18 cellular contexts compared by ENCODE assay signal in the genomic region with DNA sequence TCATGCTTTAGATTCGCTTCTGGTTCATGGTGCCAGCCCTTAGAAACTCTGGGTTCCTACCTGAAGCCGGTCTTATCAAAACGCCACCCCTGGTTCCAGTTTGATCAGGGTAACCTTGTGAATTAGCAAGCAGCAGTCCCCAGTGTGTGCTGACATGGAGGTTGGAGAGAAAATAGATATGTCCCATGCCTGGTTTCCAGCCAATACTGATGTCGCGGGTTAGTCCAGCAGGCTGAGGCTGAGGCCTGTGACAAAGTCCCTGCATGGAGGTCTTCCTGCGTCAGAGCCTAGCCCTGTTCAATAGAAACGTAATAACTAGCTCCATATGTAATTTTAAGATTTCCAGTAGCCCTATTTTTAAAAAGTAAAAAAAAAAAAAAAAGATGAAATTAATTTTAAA. TPM values are rescaled to one million over a fixed set of nuclear protein-coding genes. Genes with fewer than 3 reads are reported as not detected.
A peak's percentile ranks its signal among the peaks of the same experiment; 100 is the strongest.
DNase-seq lines count a peak whose midpoint lies in the region; ATAC-seq and TF ChIP-seq lines count a peak whose summit lies in the region.
"Had no signal": no experiment of that assay in that cellular context is flagged by ENCODE, and none has a peak within 500 bp of the region (broad histone marks: within the 10 kb centered on the region; RNA-seq: fewer than 3 reads in every experiment).

No MANE protein-coding gene starts in this region.

- DNase-seq in activated T-cell treated with anti-CD3 and anti-CD28 coated beads, Interleukin-2, amount 50 U/mL, for 24 hours, result no peak
- no peak for DNase-seq in activated T-cell treated with anti-CD3 and anti-CD28 coated beads, Interleukin-2, amount 50 U/mL, for 48 hours
- no peak for DNase-seq in CD8-positive, alpha-beta memory T cell
- DNase-seq in naive thymus-derived CD8-positive, alpha-beta T cell, result no peak
- no peak for DNase-seq in spleen
- DNase-seq: aorta; Caco-2; KG1; naive B cell; NCI-H1417 treated with DMSO at 0.1 percent for 48 hours; stimulated activated CD4-positive, alpha-beta T cell treated with anti-CD3 and anti-CD28 coated beads, Interleukin-12 subunit alpha, Interleukin-12 subunit beta, amount 100 ng/mL, for 4 hours; WERI-Rb-1 had no signal

- CTCF ChIA-PET in CD8-positive, alpha-beta memory T cell (lab: Charles Lee), result interaction anchor here (0.8 to 2.6 kb wide), 9 partner anchors 12 to 87 kb away, joined by 3 to 8 read pairs (median 4); no protein-coding TSS in a partner anchor

- no peaks in the 10 kb centered on the region for H3K27me3 ChIP-seq in CD8-positive, alpha-beta memory T cell (ENCODE audit: insufficient read depth, low read length, poor library complexity, severe bottlenecking)
- H3K27me3 ChIP-seq in spleen (replicated peaks in 1 of 7), result no peaks in the 10 kb centered on the region
- H3K27me3 ChIP-seq: gastroesophageal sphincter had no signal

- 87 to 97% (median 91%) methylated on average over 7 of the region's 7 CpGs for WGBS in spleen, 5 donors

- H3K36me3 Mint-ChIP-seq in activated T-cell treated with anti-CD3 and anti-CD28 coated beads, Interleukin-2, amount 50 U/mL, for 24 hours (ENCODE audit: low read depth), result peaks cover 95% of the 10 kb centered on the region
- peaks cover 4 to 77% (median 15%) of the 10 kb centered on the region in 3 donors for H3K36me3 Mint-ChIP-seq in CD8-positive, alpha-beta memory T cell
- peaks cover 99% of the 10 kb centered on the region for H3K36me3 Mint-ChIP-seq in activated T-helper 17 cell treated with anti-CD3 and anti-CD28 coated beads, Interleukin-2, amount 50 U/mL, for 72 hours (ENCODE audit: low read depth)
- peaks cover 7 to 70% (median 25%) of the 10 kb centered on the region in 3 donors for H3K36me3 Mint-ChIP-seq in naive thymus-derived CD8-positive, alpha-beta T cell

- no peak for ATAC-seq in activated T-helper 17 cell treated with anti-CD3 and anti-CD28 coated beads, Interleukin-2, amount 50 U/mL, for 72 hours (replicated peaks)
- no peak for ATAC-seq in naive thymus-derived CD8-positive, alpha-beta T cell
- ATAC-seq in GM21390 (IDR thresholded peaks at IDR 0.05; ENCODE audit: unreplicated experiment) (no peak), HG03135 (IDR thresholded peaks at IDR 0.05; ENCODE audit: unreplicated experiment) (no peak)
- ATAC-seq: gastroesophageal sphincter, GM23338 had no signal

- H3K4me3 Mint-ChIP-seq in activated T-cell treated with anti-CD3 and anti-CD28 coated beads, Interleukin-2, amount 50 U/mL, for 24 hours, result no peak overlapping the region
- peak overlapping the region in 2 of 7 donors; percentile 38 to 52 for H3K4me3 Mint-ChIP-seq in CD8-positive, alpha-beta memory T cell
- H3K4me3 Mint-ChIP-seq in activated T-helper 17 cell treated with anti-CD3 and anti-CD28 coated beads, Interleukin-2, amount 50 U/mL, for 72 hours, result peak overlapping the region; percentile 69
- peak overlapping the region in 2 of 10 donors; percentile 42 to 74 for H3K4me3 Mint-ChIP-seq in naive thymus-derived CD8-positive, alpha-beta T cell
- H3K4me3 Mint-ChIP-seq: GM23338 had no signal

- no peak overlapping the region for H3K4me3 ChIP-seq in CD8-positive, alpha-beta memory T cell (ENCODE audit: low read length)
- H3K4me3 ChIP-seq in spleen, result no peak overlapping the region
- H3K4me3 ChIP-seq: gastroesophageal sphincter, GM23338, prostate gland had no signal

- no peak overlapping the region for H3K27ac ChIP-seq in CD8-positive, alpha-beta memory T cell (ENCODE audit: low read depth, low read length)
- peak overlapping the region in 4 of 8 donors; percentile 6 to 79 (median 70) for H3K27ac ChIP-seq in spleen
- H3K27ac ChIP-seq: gastroesophageal sphincter, prostate gland, WERI-Rb-1 had no signal

- H3K4me1 Mint-ChIP-seq in activated T-cell treated with anti-CD3 and anti-CD28 coated beads, Interleukin-2, amount 50 U/mL, for 24 hours (ENCODE audit: low read depth), result peaks cover 66% of the 10 kb centered on the region
- peaks cover 38 to 54% (median 54%) of the 10 kb centered on the region in 3 donors for H3K4me1 Mint-ChIP-seq in CD8-positive, alpha-beta memory T cell
- peaks cover 40% of the 10 kb centered on the region for H3K4me1 Mint-ChIP-seq in activated T-helper 17 cell treated with anti-CD3 and anti-CD28 coated beads, Interleukin-2, amount 50 U/mL, for 72 hours
- peaks cover 15 to 44% (median 40%) of the 10 kb centered on the region in 4 donors for H3K4me1 Mint-ChIP-seq in naive thymus-derived CD8-positive, alpha-beta T cell

- peaks cover 33% of the 10 kb centered on the region for H3K36me3 ChIP-seq in CD8-positive, alpha-beta memory T cell (ENCODE audit: insufficient read depth, low read length)
- H3K36me3 ChIP-seq in spleen, result peaks cover 0 to 68% (median 29%) of the 10 kb centered on the region in 6 donors
- H3K36me3 ChIP-seq: prostate gland had no signal

- no peak for TF ChIP-seq CTCF in spleen (IDR thresholded peaks at IDR 0.05 in 8 of 11, conservative IDR thresholded peaks at IDR 0.05 in 3 of 11)

- no peak for TF ChIP-seq POLR2A in spleen (IDR thresholded peaks at IDR 0.05)

- POLR2A ChIA-PET in CD8-positive, alpha-beta memory T cell (lab: Charles Lee), result interaction anchor here (0.7 to 1.5 kb wide), 4 partner anchors 12 to 31 kb away, joined by 4 to 5 read pairs (median 4); partner anchors contain the start of gene LPIN1
- POLR2A ChIA-PET in naive thymus-derived CD8-positive, alpha-beta T cell (lab: Charles Lee), result interaction anchor here (0.9 to 1.5 kb wide), 3 partner anchors 21 to 646 kb away, joined by 3 to 6 read pairs (median 4); no protein-coding TSS in a partner anchor

- H3K27me3 Mint-ChIP-seq in activated T-cell treated with anti-CD3 and anti-CD28 coated beads, Interleukin-2, amount 50 U/mL, for 24 hours, result no peaks in the 10 kb centered on the region
- H3K27me3 Mint-ChIP-seq in CD8-positive, alpha-beta memory T cell, result no peaks in the 10 kb centered on the region
- no peaks in the 10 kb centered on the region for H3K27me3 Mint-ChIP-seq in activated T-helper 17 cell treated with anti-CD3 and anti-CD28 coated beads, Interleukin-2, amount 50 U/mL, for 72 hours
- no peaks in the 10 kb centered on the region for H3K27me3 Mint-ChIP-seq in naive thymus-derived CD8-positive, alpha-beta T cell
- H3K27me3 Mint-ChIP-seq: naive B cell had no signal

- H3K9me3 Mint-ChIP-seq in activated T-cell treated with anti-CD3 and anti-CD28 coated beads, Interleukin-2, amount 50 U/mL, for 24 hours, result no peaks in the 10 kb centered on the region
- no peaks in the 10 kb centered on the region for H3K9me3 Mint-ChIP-seq in CD8-positive, alpha-beta memory T cell
- H3K9me3 Mint-ChIP-seq in activated T-helper 17 cell treated with anti-CD3 and anti-CD28 coated beads, Interleukin-2, amount 50 U/mL, for 72 hours, result no peaks in the 10 kb centered on the region
- no peaks in the 10 kb centered on the region for H3K9me3 Mint-ChIP-seq in naive thymus-derived CD8-positive, alpha-beta T cell
- H3K9me3 Mint-ChIP-seq: GM23338, naive B cell had no signal

- peak overlapping the region; percentile 97 for H3K27ac Mint-ChIP-seq in activated T-cell treated with anti-CD3 and anti-CD28 coated beads, Interleukin-2, amount 50 U/mL, for 24 hours
- peak overlapping the region in 7 of 8 donors; percentile 78 to 96 (median 87) for H3K27ac Mint-ChIP-seq in CD8-positive, alpha-beta memory T cell
- peak overlapping the region; percentile 67 for H3K27ac Mint-ChIP-seq in activated T-helper 17 cell treated with anti-CD3 and anti-CD28 coated beads, Interleukin-2, amount 50 U/mL, for 72 hours
- H3K27ac Mint-ChIP-seq in naive thymus-derived CD8-positive, alpha-beta T cell, result peak overlapping the region; percentile 73 to 95 (median 86)
- H3K27ac Mint-ChIP-seq: GM23338 had no signal

- H3K4me1 ChIP-seq in CD8-positive, alpha-beta memory T cell (ENCODE audit: insufficient read depth, low read length), result peaks cover 28% of the 10 kb centered on the region
- peaks cover 21 to 57% (median 30%) of the 10 kb centered on the region in 6 donors for H3K4me1 ChIP-seq in spleen
- H3K4me1 ChIP-seq: prostate gland had no signal

- intact Hi-C loops in spleen (cut with DNase I; ENCODE audit: low total_unique reads), result loop anchor here (10.0 kb wide), 1 partner anchor 300 kb away; no protein-coding TSS in a partner anchor

- H3K9me3 ChIP-seq in CD8-positive, alpha-beta memory T cell (ENCODE audit: low read length), result no peaks in the 10 kb centered on the region
- no peaks in the 10 kb centered on the region for H3K9me3 ChIP-seq in spleen
- H3K9me3 ChIP-seq: Caco-2, gastroesophageal sphincter, prostate gland had no signal

RNA-seq across cellular contexts. Expression of gene LPIN1, which starts 28.2 kb away (rescaled TPM):
- total RNA-seq in CD8-positive, alpha-beta memory T cell, result 10 to 100 TPM; 34.8 to 37.1 TPM
- 25.7 TPM for polyA plus RNA-seq in CD8-positive, alpha-beta memory T cell
- 10 to 100 TPM; 59.0 to 69.2 TPM for total RNA-seq in activated T-helper 17 cell treated with anti-CD3 and anti-CD28 coated beads, Interleukin-2, amount 50 U/mL, for 72 hours
- total RNA-seq in naive thymus-derived CD8-positive, alpha-beta T cell, result 10 to 100 TPM; 76.1 to 82.4 TPM
- polyA plus RNA-seq in naive thymus-derived CD8-positive, alpha-beta T cell, result 10 to 100 TPM; 15.7 to 27.5 (median 19.9) TPM
- 10 to 100 TPM; 27.3 to 55.7 (median 47.6) TPM for total RNA-seq in spleen
- polyA plus RNA-seq in spleen, result 10 to 100 TPM; 12.3 to 16.1 (median 15.4) TPM
